ENCODE assay signal across 25 cellular contexts in the genomic region with DNA sequence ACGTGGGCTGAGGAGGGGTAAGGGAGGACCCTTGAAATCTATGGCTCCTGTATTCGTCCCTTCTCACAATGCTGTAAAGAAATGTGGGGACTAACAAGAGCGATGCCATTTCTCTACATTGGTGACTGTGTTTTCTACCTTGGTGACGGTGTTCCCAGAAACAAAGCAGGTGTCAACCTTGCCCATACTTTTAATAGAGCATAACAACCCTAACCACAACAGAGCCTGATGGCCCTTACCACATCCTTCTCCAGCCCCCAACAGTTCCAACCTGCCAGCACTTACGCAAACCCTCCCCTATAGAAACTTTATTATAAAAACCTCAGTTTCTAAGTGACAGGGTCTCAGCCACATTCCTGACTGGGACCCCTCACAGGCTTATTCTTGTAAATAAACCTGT. TPM values are rescaled to one million over a fixed set of nuclear protein-coding genes. Genes with fewer than 3 reads are reported as not detected.
DNase-seq lines count a peak whose midpoint lies in the region; ATAC-seq, FAIRE-seq and TF ChIP-seq lines count a peak whose summit lies in the region.
"Had no signal": no experiment of that assay in that cellular context is flagged by ENCODE, and none has a peak within 500 bp of the region (broad histone marks: within the 10 kb centered on the region; RNA-seq: fewer than 3 reads in every experiment).

No MANE protein-coding gene starts in this region.

- no peaks in the 10 kb centered on the region for H3K79me2 ChIP-seq in OCI-LY7 (ENCODE audit: insufficient read depth, low read depth, low read length)
- no peaks in the 10 kb centered on the region for H3K79me2 ChIP-seq in H1 (ENCODE audit: control insufficient read depth in 1 of 2, insufficient read depth in 2 of 2, low read length in 2 of 2)

- TF ChIP-seq RAD21 in H1 (IDR thresholded peaks at IDR 0.05 in 1 of 2, conservative IDR thresholded peaks at IDR 0.05 in 1 of 2; ENCODE audit: low read depth in 2 of 2, low read length in 2 of 2): no peak

- no peak overlapping the region for H3K56ac ChIP-seq in H1 (replicated peaks; ENCODE audit: insufficient read length, low read depth, low read length)

- no peak overlapping the region for H4K5ac ChIP-seq in H1 (ENCODE audit: insufficient read length, low read depth, low read length)

- H3K9me3 ChIP-seq in OCI-LY7 (ENCODE audit: low read length) (no peaks in the 10 kb centered on the region), H1 (ENCODE audit: insufficient read depth in 2 of 2, low read depth in 1 of 2, low read length in 1 of 2) (no peaks in the 10 kb centered on the region), suprapubic skin (no peaks in the 10 kb centered on the region)
- H3K9me3 ChIP-seq: BE2C, prostate gland, SJCRH30, tibial nerve had no signal

- no peak for FAIRE-seq in H1 (lab: Jason Lieb, UNC)
- FAIRE-seq: astrocyte, endothelial cell of umbilical vein, K562 had no signal

- WGBS in H1 (ENCODE audit: extremely low coverage in 1 of 2, insufficient coverage in 1 of 2, insufficient read length in 1 of 2, insufficient replicate concordance in 2 of 2, low coverage in 1 of 2, low lambda C conversion rate in 2 of 2, missing lambda C conversion rate in 1 of 2), 2 experiments: 86% methylated on average over 5 of the region's 5 CpGs; no CpG with 5 or more reads in 1 of the 2 experiments
- WGBS in suprapubic skin: 82% methylated on average over 5 of the region's 5 CpGs

- no TSS peak for BruUV-seq in OCI-LY7 (replicated peaks; lab: Mats Ljungman, UMichigan)

- H2AK5ac ChIP-seq in H1 (ENCODE audit: low read depth, low read length): no peak overlapping the region

- no peaks in the 10 kb centered on the region for H3K27me3 ChIP-seq in H1 (replicated peaks in 1 of 4; ENCODE audit: control insufficient read depth in 3 of 4, extremely low read depth in 1 of 4, insufficient read depth in 3 of 4, low read length in 3 of 4)
- H3K27me3 ChIP-seq in suprapubic skin: no peaks in the 10 kb centered on the region
- H3K27me3 ChIP-seq: BE2C, SJCRH30, tibial nerve had no signal

- no peak for TF ChIP-seq POLR2A in H1 (IDR thresholded peaks at IDR 0.05; ENCODE audit: control extremely low read depth in 1 of 2, low read depth in 2 of 2, low read length in 2 of 2)
- TF ChIP-seq POLR2A in suprapubic skin (IDR thresholded peaks at IDR 0.05): no peak

- H3K9ac ChIP-seq in H1 (replicated peaks in 1 of 4; ENCODE audit: extremely low read depth in 1 of 4, low read depth in 3 of 4, low read length in 3 of 4): no peak overlapping the region

- H4K8ac ChIP-seq in H1 (ENCODE audit: extremely low read depth, insufficient read depth, low read length): no peak overlapping the region

- ATAC-seq in activated CD4-positive, CD25-positive, alpha-beta regulatory T cell treated with anti-CD3 and anti-CD28 coated beads, Interleukin-2, amount 50 U/mL, for 24 hours: peak; percentile 44 to 47
- ATAC-seq in GM18858 (IDR thresholded peaks at IDR 0.05; ENCODE audit: unreplicated experiment): peak; percentile 51
- ATAC-seq: K562 had no signal

- no peaks in the 10 kb centered on the region for H3K9me2 ChIP-seq in OCI-LY7 (ENCODE audit: insufficient read depth, low read length)

- H3K4me1 ChIP-seq in OCI-LY7 (ENCODE audit: insufficient read depth, low read length, poor library complexity, severe bottlenecking): no peaks in the 10 kb centered on the region
- H3K4me1 ChIP-seq in H1 (replicated peaks in 1 of 4; ENCODE audit: control insufficient read depth in 3 of 4, insufficient read depth in 4 of 4, low read length in 3 of 4): peaks cover 13 to 26% (median 18%) of the 10 kb centered on the region in 4 experiments
- peaks cover 6% of the 10 kb centered on the region for H3K4me1 ChIP-seq in suprapubic skin
- H3K4me1 ChIP-seq: prostate gland had no signal

- H2AFZ ChIP-seq in OCI-LY7 (ENCODE audit: low read length): no peak overlapping the region
- H2AFZ ChIP-seq in H1 (ENCODE audit: low read length): no peak overlapping the region
- H2AFZ ChIP-seq: PC-9 had no signal

- H4K20me1 ChIP-seq in OCI-LY7 (ENCODE audit: insufficient read depth, low read length) (no peaks in the 10 kb centered on the region), H1 (replicated peaks in 1 of 2; ENCODE audit: control insufficient read depth in 1 of 2, insufficient read depth in 2 of 2, low read length in 2 of 2) (no peaks in the 10 kb centered on the region)

- H2BK120ac ChIP-seq in H1 (replicated peaks; ENCODE audit: low read depth, low read length): no peak overlapping the region

- no peaks in the 10 kb centered on the region for H3K23me2 ChIP-seq in H1 (ENCODE audit: low read depth, low read length)

- no peak overlapping the region for H3K18ac ChIP-seq in H1 (ENCODE audit: extremely low read depth, low read length)

- H2BK20ac ChIP-seq in H1 (ENCODE audit: low read length): no peak overlapping the region

- POLR2A ChIA-PET in OCI-LY7 (lab: Charles Lee): no interaction called here
- POLR2A ChIA-PET in H1 (lab: Charles Lee; ENCODE audit: partially characterized antibody): interaction anchor here (1.8 kb wide), 1 partner anchor 40 kb away, joined by 9 read pairs; no protein-coding TSS in a partner anchor

- no peak for TF ChIP-seq EP300 in H1 (IDR thresholded peaks at IDR 0.05; ENCODE audit: borderline replicate concordance in 1 of 2, low read depth in 2 of 2, low read length in 2 of 2)
- TF ChIP-seq EP300 in suprapubic skin (IDR thresholded peaks at IDR 0.05): no peak

- H3K27ac ChIP-seq in OCI-LY7 (ENCODE audit: low read depth, low read length, poor library complexity, severe bottlenecking) (no peak overlapping the region), H1 (ENCODE audit: low read depth, low read length) (no peak overlapping the region), suprapubic skin (no peak overlapping the region)
- H3K27ac ChIP-seq: coronary artery, PC-9, prostate gland, SJCRH30, tibial nerve had no signal

- no peak overlapping the region for H2BK5ac ChIP-seq in H1 (ENCODE audit: low read depth, low read length)

- no peak overlapping the region for H3K4ac ChIP-seq in H1 (replicated peaks; ENCODE audit: insufficient read length, low read depth, low read length)

- H3K4me3 ChIP-seq in OCI-LY7 (ENCODE audit: low read depth, low read length, poor library complexity, severe bottlenecking) (no peak overlapping the region), H1 (ENCODE audit: extremely low read depth in 1 of 4, insufficient read depth in 2 of 4, low read depth in 3 of 4, low read length in 4 of 4) (no peak overlapping the region), suprapubic skin (no peak overlapping the region)
- H3K4me3 ChIP-seq: coronary artery, K562, PC-9, prostate gland, SJCRH30, smooth muscle cell, tibial nerve had no signal

- no peak overlapping the region for H3K23ac ChIP-seq in H1 (ENCODE audit: insufficient read length)

- CTCF ChIA-PET in OCI-LY7 (lab: Charles Lee; ENCODE audit: unreplicated experiment): no interaction called here
- CTCF ChIA-PET in H1 (lab: Charles Lee; ENCODE audit: partially characterized antibody): interaction anchor here (0.9 to 52.0 kb wide), 7 partner anchors 13 to 99 kb away, joined by 3 to 880 read pairs (median 9); partner anchors contain the start of gene ADCYAP1R1

- H3K36me3 ChIP-seq in OCI-LY7 (ENCODE audit: insufficient read depth, low read length): no peaks in the 10 kb centered on the region
- H3K36me3 ChIP-seq in H1 (ENCODE audit: control insufficient read depth in 2 of 4, insufficient read depth in 4 of 4, low read length in 3 of 4): no peaks in the 10 kb centered on the region
- H3K36me3 ChIP-seq in suprapubic skin: no peaks in the 10 kb centered on the region
- H3K36me3 ChIP-seq: BE2C, prostate gland, SJCRH30, tibial nerve had no signal

- no peak for DNase-seq in activated CD4-positive, CD25-positive, alpha-beta regulatory T cell (lab: John Stamatoyannopoulos, UW)
- DNase-seq in OCI-LY7 (ENCODE audit: low spot score): peak; percentile 5
- DNase-seq in H1 (ENCODE audit: low read depth in 1 of 2, low spot score in 2 of 2): no peak
- DNase-seq in GM19238 (ENCODE audit: insufficient read length, low spot score): no peak
- no peak for DNase-seq in suprapubic skin (ENCODE audit: low spot score in 2 of 2)
- no peak for DNase-seq in EL
- DNase-seq: 8988T; activated CD4-positive, alpha-beta T cell treated with anti-CD3 and anti-CD28 coated beads for 4 hours; BE2C; foreskin fibroblast; HFFc6; kidney glomerular epithelial cell; NCI-H1930; NCI-H526; PC-9; SJCRH30 had no signal

- no peak overlapping the region for H3K4me2 ChIP-seq in OCI-LY7 (ENCODE audit: low read length)
- no peak overlapping the region for H3K4me2 ChIP-seq in H1 (ENCODE audit: insufficient read depth in 1 of 2, low read depth in 2 of 2, low read length in 2 of 2)
- H3K4me2 ChIP-seq: PC-9, smooth muscle cell had no signal

- H3K79me1 ChIP-seq in H1 (ENCODE audit: low read depth, low read length): no peaks in the 10 kb centered on the region; the same call in 1 of the 2 replicates

- intact Hi-C loops in OCI-LY7 (cut with micrococcal nuclease; ENCODE audit: unreplicated experiment): no loop called here

- H2BK12ac ChIP-seq in H1 (ENCODE audit: low read depth, low read length): 0 out of 2 replicates have a peak overlapping the region, but pooled peaks have one; percentile 71

- no peak for TF ChIP-seq CTCF in OCI-LY7 (conservative IDR thresholded peaks at IDR 0.05; ENCODE audit: low read length)
- no peak for TF ChIP-seq CTCF in H1 (IDR thresholded peaks at IDR 0.05; ENCODE audit: control extremely low read depth in 1 of 3, insufficient read depth in 1 of 3, low read depth in 1 of 3, low read length in 3 of 3)
- no peak for TF ChIP-seq CTCF in suprapubic skin (IDR thresholded peaks at IDR 0.05)

- H2BK15ac ChIP-seq in H1 (ENCODE audit: low read length): no peak overlapping the region

- H3K14ac ChIP-seq in H1 (ENCODE audit: insufficient read length): no peak overlapping the region

- H4K91ac ChIP-seq in H1 (replicated peaks; ENCODE audit: insufficient read length, low read length): no peak overlapping the region

TF ChIP-seq in H1, 55 proteins besides CTCF, POLR2A, EP300 and RAD21 (continues in another document):
- TF ChIP-seq SIRT6 (IDR thresholded peaks at IDR 0.05; ENCODE audit: low read length) (no peak), RBBP5 (IDR thresholded peaks at IDR 0.05; ENCODE audit: borderline replicate concordance, low read depth, low read length) (no peak), SUZ12 (IDR thresholded peaks at IDR 0.05; ENCODE audit: low read length) (no peak), SIX5 (IDR thresholded peaks at IDR 0.05; ENCODE audit: low read depth, low read length) (no peak)

RNA-seq across cellular contexts. Expression of gene ADCYAP1R1, which starts 28.2 kb away (rescaled TPM):
- total RNA-seq in OCI-LY7 (2014; rRNA removed; shearing (Covaris generic)): not detected in 2 replicates
- total RNA-seq in OCI-LY7 (2022): not detected in 2 replicates
- total RNA-seq in H1 (2021; fragmentation: NEBNext Ultra II Directional; extraction: Animal tissue kit (Norgen Biotek cat#: 25700)): 13.7 and 14.6 TPM in 2 replicates
- polyA plus RNA-seq in H1 (2011; rRNA removed): 14.4 and 16.4 TPM in 2 replicates
- polyA plus RNA-seq in H1 (2011; cell fraction: cytosol; rRNA removed): 15.8 TPM
- 20.0 TPM for polyA plus RNA-seq in H1 (2011; cell fraction: nucleus; rRNA removed)
- polyA plus RNA-seq in H1 (2012, experiment 1 of 2): 11.8 to 14.0 TPM (median 12.5 TPM) in 4 replicates
- 6.5 TPM for polyA plus RNA-seq in H1 (2012, experiment 2 of 2)
- 6.0 TPM for polyA plus RNA-seq in H1 (2013, experiment 1 of 2)
- polyA plus RNA-seq in H1 (2013, experiment 2 of 2): 6.7 TPM
- polyA minus RNA-seq in H1 (2011; rRNA and poly(A)+ RNA removed): 56.9 and 70.7 TPM in 2 replicates
- polyA minus RNA-seq in H1 (2011; cell fraction: cytosol; rRNA and poly(A)+ RNA removed): 14.1 TPM
- polyA minus RNA-seq in H1 (2011; cell fraction: nucleus; rRNA and poly(A)+ RNA removed): 18.9 TPM
- 1 to 10 TPM in 2 of 4 donors, under 1 TPM in 2; 0.64 to 6.7 (median 1.1) TPM for total RNA-seq in suprapubic skin
- total RNA-seq: endothelial cell of umbilical vein, K562, PC-9, SJCRH30, smooth muscle cell had no signal
- polyA plus RNA-seq: smooth muscle cell had no signal
